1 cellular context compared by ENCODE assay signal in genomic region chr10:63434866-63435854, GRCh38.
TF ChIP-seq lines count a peak whose summit lies in the region.

No MANE protein-coding gene starts in this region.

TF ChIP-seq in GM23338, 12 proteins besides CTCF, POLR2A, EP300 and RAD21 (continued from another document):
- TF ChIP-seq REST (IDR thresholded peaks at IDR 0.05; ENCODE audit: unreplicated experiment) = no peak
- TF ChIP-seq CREB1 (CRISPR knock-in tag; IDR thresholded peaks at IDR 0.05; ENCODE audit: low read depth) = no peak
- TF ChIP-seq JUNB (IDR thresholded peaks at IDR 0.05; ENCODE audit: unreplicated experiment) = no peak
- TF ChIP-seq ZNF462 (CRISPR knock-in tag; IDR thresholded peaks at IDR 0.05) = no peak
- TF ChIP-seq EZH2phosphoT487 (IDR thresholded peaks at IDR 0.05; ENCODE audit: unreplicated experiment) = no peak
